In genomic region chr3:57006949-57007419, GRCh38 we compare ENCODE assay signal across 9 cellular contexts. TPM values are rescaled to one million over a fixed set of nuclear protein-coding genes. Genes with fewer than 3 reads are reported as not detected.
DNase-seq lines count a peak whose midpoint lies in the region; ATAC-seq and TF ChIP-seq lines count a peak whose summit lies in the region.
"Had no signal": no experiment of that assay in that cellular context is flagged by ENCODE, and none has a peak within 500 bp of the region (broad histone marks: within the 10 kb centered on the region; RNA-seq: fewer than 3 reads in every experiment).

No MANE protein-coding gene starts in this region.

- no peaks in the 10 kb centered on the region for H3F3A ChIP-seq in MM.1S (ENCODE audit: insufficient read depth, low read length)

- no peaks in the 10 kb centered on the region for H3K36me3 ChIP-seq in MM.1S (replicated peaks; ENCODE audit: insufficient read depth, low read length)
- H3K36me3 ChIP-seq in ovary = no peaks in the 10 kb centered on the region
- no peaks in the 10 kb centered on the region for H3K36me3 ChIP-seq in A673 (ENCODE audit: insufficient read depth, low read length, poor library complexity, severe bottlenecking)

- POLR2A ChIA-PET in A673 (lab: Charles Lee; ENCODE audit: low non-redundant PET) = no interaction called here

- no peaks in the 10 kb centered on the region for H4K20me1 ChIP-seq in MM.1S (ENCODE audit: insufficient read depth, low read length)

- no TSS peak for BruUV-seq in A673 (replicated peaks; lab: Mats Ljungman, UMichigan)

- H3K4me2 ChIP-seq in MM.1S (ENCODE audit: low read depth, low read length) = no peak overlapping the region

- TF ChIP-seq EP300 in ovary (IDR thresholded peaks at IDR 0.05) = no peak

- H3K4me3 ChIP-seq in MM.1S (ENCODE audit: low read length) = no peak overlapping the region
- no peak overlapping the region for H3K4me3 ChIP-seq in ovary
- H3K4me3 ChIP-seq in A673 (ENCODE audit: low read depth, low read length, poor library complexity, severe bottlenecking) = no peak overlapping the region

- intact Hi-C loops in ovary (cut with DNase I) = loop anchor here in 1 of 4 donors (10.0 kb wide), 1 partner anchor 68 kb away; no protein-coding TSS in a partner anchor
- intact Hi-C loops in A673 (cut with micrococcal nuclease; ENCODE audit: unreplicated experiment) = no loop called here

- WGBS in ovary, 3 donors = 41 to 46% (median 45%) methylated on average over 7 of the region's 7 CpGs

- H3K9me2 ChIP-seq in MM.1S (replicated peaks; ENCODE audit: insufficient read depth, low read length) = no peaks in the 10 kb centered on the region

- CTCF ChIA-PET in A673 (lab: Charles Lee) = no interaction called here

- H3K27ac ChIP-seq in C4-2B (peak overlapping the region; percentile 78), MM.1S (ENCODE audit: low read length) (no peak overlapping the region), epithelial cell of prostate (peak overlapping the region; percentile 81), ovary (peak overlapping the region; percentile 80 to 85), A673 (ENCODE audit: low read depth, low read length, poor library complexity, severe bottlenecking) (no peak overlapping the region)

- TF ChIP-seq CTCF in C4-2B (conservative IDR thresholded peaks at IDR 0.05) (peak; percentile 59), MM.1S (IDR thresholded peaks at IDR 0.05; ENCODE audit: low read length) (0 out of 2 replicates have a peak, but pooled peaks have one; percentile 14), ovary (IDR thresholded peaks at IDR 0.05) (no peak), A673 (conservative IDR thresholded peaks at IDR 0.05; ENCODE audit: low read depth, low read length) (no peak)

- H2AFZ ChIP-seq in MM.1S (ENCODE audit: low read length) = no peak overlapping the region; the same call in 1 of the 2 replicates

- ATAC-seq in GM21381 (IDR thresholded peaks at IDR 0.05; ENCODE audit: unreplicated experiment) = no peak

- H3K9ac ChIP-seq in MM.1S (ENCODE audit: low read length) = no peak overlapping the region

- DNase-seq in MM.1S (no peak), epithelial cell of prostate (ENCODE audit: low read depth, low spot score) (peak; percentile 96), ovary (peak in 1 of 5 donors; percentile 44), NCI-H2227 treated with DMSO at 0.1 percent for 48 hours (lab: John Stamatoyannopoulos, UW) (no peak), T-helper 9 cell (no peak), A673 (ENCODE audit: low spot score) (no peak)

- H3K9me3 ChIP-seq in MM.1S (replicated peaks; ENCODE audit: insufficient read depth, low read length) (no peaks in the 10 kb centered on the region), ovary (no peaks in the 10 kb centered on the region), A673 (ENCODE audit: low read depth, low read length, poor library complexity, severe bottlenecking) (no peaks in the 10 kb centered on the region)

- no peaks in the 10 kb centered on the region for H3K27me3 ChIP-seq in MM.1S (replicated peaks; ENCODE audit: insufficient read depth, low read length)
- no peaks in the 10 kb centered on the region for H3K27me3 ChIP-seq in ovary
- H3K27me3 ChIP-seq in A673 (replicated peaks; ENCODE audit: insufficient read depth, low read depth, low read length, poor library complexity) = no peaks in the 10 kb centered on the region

- TF ChIP-seq POLR2A in ovary (IDR thresholded peaks at IDR 0.05) = no peak

- H3K79me2 ChIP-seq in MM.1S (ENCODE audit: low read length) = no peaks in the 10 kb centered on the region

- no peaks in the 10 kb centered on the region for H3K4me1 ChIP-seq in MM.1S (ENCODE audit: low read length)
- H3K4me1 ChIP-seq in ovary (ENCODE audit: insufficient read depth) = peaks cover 27% of the 10 kb centered on the region
- H3K4me1 ChIP-seq in A673 (ENCODE audit: insufficient read depth, low read length, poor library complexity, severe bottlenecking) = no peaks in the 10 kb centered on the region

RNA-seq across cellular contexts. Expression of gene SPATA12, which starts 53.5 kb away (rescaled TPM):
- under 1 TPM in 2 of 7 donors, not detected in 5; 0.10 TPM for total RNA-seq in ovary
- polyA plus RNA-seq in ovary = under 1 TPM; 0.02 to 0.12 TPM
- total RNA-seq in A673 (2021) = not detected in 2 replicates
- total RNA-seq: posterior vena cava had no signal

Comparison
In these comparisons a context has a peak if more than half of its experiments do, and no peak if none do; other contexts are left out.
1. H3K27ac ChIP-seq: peak in C4-2B (single experiment), epithelial cell of prostate (single experiment) and ovary (2 of 2); none in MM.1S (single experiment) and A673 (single experiment).
2. CTCF ChIP-seq: peak in C4-2B (single experiment) and MM.1S (single experiment); none in ovary (0 of 3) and A673 (single experiment).